ENCODE assay signal across 8 cellular contexts in genomic region chr1:234477373-234478151, GRCh38. TPM values are rescaled to one million over a fixed set of nuclear protein-coding genes. Genes with fewer than 3 reads are reported as not detected.
DNase-seq lines count a peak whose midpoint lies in the region; ATAC-seq and TF ChIP-seq lines count a peak whose summit lies in the region.

No MANE protein-coding gene starts in this region.

- intact Hi-C loops in heart right ventricle (cut with DNase I) (no loop called here), Right ventricle myocardium inferior (cut with DNase I) (no loop called here), aorta (cut with DNase I) (no loop called here)

- H3K27me3 ChIP-seq in heart right ventricle (no peaks in the 10 kb centered on the region), brain microvascular endothelial cell (replicated peaks) (no peaks in the 10 kb centered on the region), mononuclear cell (ENCODE audit: insufficient read depth, low read length) (no peaks in the 10 kb centered on the region), aorta (ENCODE audit: control insufficient read depth in 1 of 2, insufficient read depth in 2 of 2, low read length in 1 of 2) (no peaks in the 10 kb centered on the region)

- H3K27ac ChIP-seq in heart right ventricle (peak overlapping the region in 8 of 10 donors; percentile 83 to 95 (median 88)), brain microvascular endothelial cell (no peak overlapping the region), aorta (ENCODE audit: low read depth in 1 of 2, low read length in 2 of 2) (peak overlapping the region; percentile 7 to 15)

- 26 to 27% methylated on average over 15 of the region's 15 CpGs for WGBS in heart right ventricle, 2 donors
- 31 to 32% methylated on average over 15 of the region's 15 CpGs for WGBS in aorta, 2 donors

- ATAC-seq in heart right ventricle: no peak
- ATAC-seq in Right ventricle myocardium inferior: no peak
- ATAC-seq in aorta (ENCODE audit: low FRiP score): no peak
- ATAC-seq in HG03571 (IDR thresholded peaks at IDR 0.05; ENCODE audit: unreplicated experiment): no peak

- H3K4me3 ChIP-seq in heart right ventricle (peak overlapping the region; percentile 52 to 97 (median 83)), brain microvascular endothelial cell (ENCODE audit: low read depth, low read length) (peak overlapping the region; percentile 65), mononuclear cell (ENCODE audit: low read length) (peak overlapping the region; percentile 65), aorta (ENCODE audit: low read length in 2 of 2) (peak overlapping the region; percentile 85 to 93)

- H3K9me3 ChIP-seq in heart right ventricle: no peaks in the 10 kb centered on the region
- H3K9me3 ChIP-seq in mononuclear cell (ENCODE audit: low read depth, low read length): no peaks in the 10 kb centered on the region
- no peaks in the 10 kb centered on the region for H3K9me3 ChIP-seq in aorta (ENCODE audit: control insufficient read depth, low read length)

- H3K36me3 ChIP-seq in heart right ventricle: no peaks in the 10 kb centered on the region
- H3K36me3 ChIP-seq in brain microvascular endothelial cell (replicated peaks): no peaks in the 10 kb centered on the region
- no peaks in the 10 kb centered on the region for H3K36me3 ChIP-seq in aorta (ENCODE audit: control insufficient read depth in 1 of 2, insufficient read depth in 2 of 2, low read length in 1 of 2)

- in situ Hi-C loops in brain microvascular endothelial cell (cut with HindIII; ENCODE audit: low pct_ligation_motif_present, low sequenced_read_pairs): loop anchor here (25.0 kb wide), 1 partner anchor 610 kb away; no protein-coding TSS in a partner anchor

- H3K4me1 ChIP-seq in heart right ventricle (peaks cover 0 to 54% (median 11%) of the 10 kb centered on the region in 9 donors), mononuclear cell (ENCODE audit: insufficient read depth, low read length) (peaks cover 46% of the 10 kb centered on the region), aorta (ENCODE audit: control insufficient read depth in 1 of 2, insufficient read depth in 2 of 2, low read length in 2 of 2) (no peaks in the 10 kb centered on the region)

- DNase-seq in heart right ventricle (no peak), Right ventricle myocardium inferior (ENCODE audit: missing footprints) (no peak), brain microvascular endothelial cell (no peak), aorta (no peak), NCI-H345 treated with DMSO at 0.1 percent for 48 hours (lab: John Stamatoyannopoulos, UW; ENCODE audit: unreplicated experiment) (no peak), dermis blood vessel endothelial cell (no peak)

- TF ChIP-seq CTCF in heart right ventricle (IDR thresholded peaks at IDR 0.05) (no peak), brain microvascular endothelial cell (IDR thresholded peaks at IDR 0.05; ENCODE audit: low read depth, low read length, missing control alignments) (no peak)

RNA-seq across cellular contexts. Expression of gene TARBP1, which starts 1.4 kb away (rescaled TPM):
- total RNA-seq in heart right ventricle (10 to 100 TPM in 3 of 10 donors, 1 to 10 TPM in 7; 6.9 to 11.7 (median 9.0) TPM), Right ventricle myocardium inferior (10.1 TPM), mononuclear cell (21.0 TPM), aorta (10 to 100 TPM; 12.4 to 23.2 TPM), dermis blood vessel endothelial cell (16.7 and 23.3 TPM in 2 replicates)
- polyA plus RNA-seq in heart right ventricle (10 to 100 TPM in 1 of 2 donors, 1 to 10 TPM in 1; 4.6 to 49.9 TPM), aorta (10 to 100 TPM in 1 of 2 donors, 1 to 10 TPM in 1; 3.1 to 16.1 TPM)
